ENCODE assay signal across 2 cellular contexts in the genomic region with DNA sequence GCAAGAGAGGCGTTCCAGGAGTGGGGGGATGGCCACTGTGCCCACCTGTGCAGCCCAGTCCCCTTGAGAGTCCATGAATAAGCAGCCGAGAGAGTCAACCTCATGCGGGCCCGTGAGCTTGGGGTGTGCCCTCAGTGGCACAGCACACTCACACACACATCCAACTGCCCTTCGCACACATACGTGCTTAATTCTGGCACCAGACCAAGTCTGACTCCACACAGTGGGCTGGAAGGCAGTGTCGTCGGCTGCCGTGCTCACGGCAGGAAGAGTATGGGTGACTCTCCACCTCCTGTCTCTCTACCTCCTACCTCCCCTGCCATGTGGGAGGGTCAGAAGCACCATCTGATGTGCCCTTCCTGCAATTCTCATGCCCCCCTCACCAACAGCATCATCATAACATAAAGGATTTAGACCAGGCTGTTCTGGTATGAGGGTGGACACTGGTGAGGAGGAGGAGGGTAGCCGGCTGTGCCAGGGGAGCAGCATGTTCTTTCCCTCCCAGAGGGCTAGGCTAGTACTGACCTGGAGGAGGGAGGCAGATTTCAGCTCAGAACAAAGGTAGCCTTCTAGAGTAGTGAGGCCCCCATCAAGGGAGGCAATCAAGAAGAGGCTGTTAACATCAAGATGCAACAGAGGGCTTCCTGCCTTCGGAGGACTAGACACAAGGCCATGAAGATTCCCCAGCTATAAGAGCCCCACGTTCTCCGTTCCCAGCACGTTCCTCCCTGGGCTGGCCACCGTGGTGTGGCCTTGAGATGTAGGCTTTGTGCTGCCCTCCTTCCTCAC.
TF ChIP-seq lines count a peak whose summit lies in the region.

No MANE protein-coding gene starts in this region.

TF ChIP-seq in IMR-90, 13 proteins besides CTCF, POLR2A, EP300 and RAD21:
- TF ChIP-seq NFE2L2 (IDR thresholded peaks at IDR 0.05; ENCODE audit: low read depth, low read length): no peak
- no peak for TF ChIP-seq CEBPB (IDR thresholded peaks at IDR 0.05; ENCODE audit: low read depth, low read length)
- no peak for TF ChIP-seq BHLHE40 (IDR thresholded peaks at IDR 0.05; ENCODE audit: low read depth, low read length)
- TF ChIP-seq MXI1 (IDR thresholded peaks at IDR 0.05; ENCODE audit: borderline replicate concordance, low read depth, low read length): no peak
- TF ChIP-seq, protein P1, sequence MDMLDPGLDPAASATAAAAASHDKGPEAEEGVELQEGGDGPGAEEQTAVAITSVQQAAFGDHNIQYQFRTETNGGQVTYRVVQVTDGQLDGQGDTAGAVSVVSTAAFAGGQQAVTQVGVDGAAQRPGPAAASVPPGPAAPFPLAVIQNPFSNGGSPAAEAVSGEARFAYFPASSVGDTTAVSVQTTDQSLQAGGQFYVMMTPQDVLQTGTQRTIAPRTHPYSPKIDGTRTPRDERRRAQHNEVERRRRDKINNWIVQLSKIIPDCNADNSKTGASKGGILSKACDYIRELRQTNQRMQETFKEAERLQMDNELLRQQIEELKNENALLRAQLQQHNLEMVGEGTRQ (IDR thresholded peaks at IDR 0.05; ENCODE audit: low read depth, low read length): no peak

TF ChIP-seq in H1, 55 proteins besides CTCF, POLR2A, EP300 and RAD21:
- TF ChIP-seq GABPA (IDR thresholded peaks at IDR 0.05; ENCODE audit: borderline replicate concordance, insufficient read depth, low read length): no peak
- no peak for TF ChIP-seq RBBP5 (IDR thresholded peaks at IDR 0.05; ENCODE audit: borderline replicate concordance, low read depth, low read length)
- no peak for TF ChIP-seq FOSL1 (IDR thresholded peaks at IDR 0.05; ENCODE audit: insufficient read depth, low read depth, low read length)
- TF ChIP-seq KDM1A (IDR thresholded peaks at IDR 0.05; ENCODE audit: borderline replicate concordance, low read length): peak; percentile 57; the same call in 1 of the 2 replicates
- no peak for TF ChIP-seq JUND (IDR thresholded peaks at IDR 0.05; ENCODE audit: low read length)
- no peak for TF ChIP-seq EGR1 (IDR thresholded peaks at IDR 0.05; ENCODE audit: borderline replicate concordance, low read depth, low read length)
- TF ChIP-seq, protein P1 (IDR thresholded peaks at IDR 0.05; ENCODE audit: low read length): no peak
